8 cellular contexts compared by ENCODE assay signal in the genomic region with DNA sequence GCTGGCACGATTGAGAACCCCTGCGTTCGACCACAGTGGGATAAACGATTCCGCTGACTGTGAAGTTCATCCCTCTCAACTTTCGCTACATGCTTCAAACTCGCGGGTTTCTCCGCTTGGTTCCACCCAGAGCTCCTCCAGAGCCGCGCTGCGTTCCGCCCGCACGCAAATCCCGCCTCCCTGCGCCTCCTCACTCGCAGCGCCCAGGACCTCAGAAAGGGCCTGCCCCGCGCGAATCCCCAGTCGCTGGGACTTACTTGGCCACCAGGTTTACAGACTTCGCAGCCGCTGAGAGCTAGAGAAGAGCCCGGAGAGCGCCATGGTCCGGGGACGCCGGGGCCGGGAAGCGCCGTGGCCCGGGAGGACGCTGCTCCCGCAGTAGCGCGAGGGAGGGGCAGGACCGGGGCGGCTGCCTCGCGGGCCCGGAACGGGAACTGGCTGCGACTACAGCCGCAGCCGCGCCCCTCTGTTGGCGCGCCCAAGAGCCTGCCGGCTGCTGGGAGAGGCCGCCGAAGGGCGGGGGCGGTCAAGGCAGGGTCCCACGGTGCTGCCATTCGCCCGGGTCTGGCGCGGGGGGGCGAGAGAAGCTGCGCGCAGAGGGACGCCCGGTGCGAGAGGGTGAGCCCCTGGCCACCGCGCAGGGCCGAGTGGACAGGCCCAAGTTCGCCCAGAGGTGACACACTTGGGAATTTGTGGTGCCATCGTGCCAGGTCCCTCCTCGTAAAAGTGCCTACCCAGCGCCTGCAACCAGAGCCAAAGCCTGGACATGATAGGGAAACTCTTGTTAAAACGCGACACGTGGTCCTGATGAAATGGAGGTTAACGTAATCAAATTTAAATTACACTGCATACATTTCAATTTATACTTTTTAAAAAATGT. TPM values are rescaled to one million over a fixed set of nuclear protein-coding genes. Genes with fewer than 3 reads are reported as not detected.
A peak's percentile ranks its signal among the peaks of the same experiment; 100 is the strongest.
DNase-seq lines count a peak whose midpoint lies in the region; ATAC-seq and TF ChIP-seq lines count a peak whose summit lies in the region.

NOD1 (minus strand) TSS at position 436 of the 880 bp plus-strand sequence. CDS start 21,863 bp downstream, outside the sequence.

- H3K27me3 ChIP-seq in left lung: no peaks in the 10 kb centered on the region

- peaks cover 45% of the 10 kb centered on the region for H3K4me1 Mint-ChIP-seq in activated CD4-positive, alpha-beta T cell treated with anti-CD3 and anti-CD28 coated beads, Interleukin-2, amount 10 ng/mL, durations not matched to agents 7 days and 5 days
- peaks cover 49% of the 10 kb centered on the region for H3K4me1 Mint-ChIP-seq in dendritic cell treated with granulocyte-macrophage colony-stimulating factor and Interleukin-4, amounts not matched to agents 40 ng/mL and 50 ng/mL, for 4 days (ENCODE audit: low read depth)

- DNase-seq in AG08396 (ENCODE audit: low spot score) (peak; percentile 91), NCI-H345 treated with DMSO at 0.1 percent for 48 hours (lab: John Stamatoyannopoulos, UW; ENCODE audit: unreplicated experiment) (peak; percentile 57), left lung (peak; percentile 85 to 98)
- peak; percentile 78 for DNase-seq in activated CD4-positive, alpha-beta T cell treated with anti-CD3 and anti-CD28 coated beads, Interleukin-2, amount 10 ng/mL, durations not matched to agents 7 days and 5 days
- DNase-seq in stimulated activated CD4-positive, alpha-beta T cell treated with anti-CD3 and anti-CD28 coated beads, Interleukin-2, amount 100 ng/mL, for 48 hours: peak; percentile 61 to 62

- H3K36me3 ChIP-seq in left lung: no peaks in the 10 kb centered on the region

- peak within 1 kb of the TSS; percentile 93 for H3K4me3 Mint-ChIP-seq in activated CD4-positive, alpha-beta T cell treated with anti-CD3 and anti-CD28 coated beads, Interleukin-2, amount 10 ng/mL, durations not matched to agents 7 days and 5 days
- H3K4me3 Mint-ChIP-seq in dendritic cell treated with granulocyte-macrophage colony-stimulating factor and Interleukin-4, amounts not matched to agents 40 ng/mL and 50 ng/mL, for 4 days: peak within 1 kb of the TSS; percentile 91

- peak in 1 of 2 donors; percentile 25 for TF ChIP-seq CTCF in left lung (IDR thresholded peaks at IDR 0.05)

- H3K9me3 Mint-ChIP-seq in activated CD4-positive, alpha-beta T cell treated with anti-CD3 and anti-CD28 coated beads, Interleukin-2, amount 10 ng/mL, durations not matched to agents 7 days and 5 days: peaks cover 2% of the 10 kb centered on the region
- H3K9me3 Mint-ChIP-seq in dendritic cell treated with granulocyte-macrophage colony-stimulating factor and Interleukin-4, amounts not matched to agents 40 ng/mL and 50 ng/mL, for 4 days: no peaks in the 10 kb centered on the region

- peaks cover 42 to 54% of the 10 kb centered on the region in 2 donors for H3K4me1 ChIP-seq in left lung

- intact Hi-C loops in dendritic cell treated with granulocyte-macrophage colony-stimulating factor and Interleukin-4, amounts not matched to agents 40 ng/mL and 50 ng/mL, for 4 days (cut with micrococcal nuclease): no loop called here
- intact Hi-C loops in left lung (cut with DNase I): no loop called here

- peaks cover 31% of the 10 kb centered on the region for H3K36me3 Mint-ChIP-seq in activated CD4-positive, alpha-beta T cell treated with anti-CD3 and anti-CD28 coated beads, Interleukin-2, amount 10 ng/mL, durations not matched to agents 7 days and 5 days (ENCODE audit: low read depth)
- peaks cover 36% of the 10 kb centered on the region for H3K36me3 Mint-ChIP-seq in dendritic cell treated with granulocyte-macrophage colony-stimulating factor and Interleukin-4, amounts not matched to agents 40 ng/mL and 50 ng/mL, for 4 days (ENCODE audit: low read depth)

- H3K9me3 ChIP-seq in left lung: no peaks in the 10 kb centered on the region

- POLR2A ChIA-PET in activated CD4-positive, alpha-beta T cell treated with anti-CD3 and anti-CD28 coated beads, Interleukin-2, amount 10 ng/mL, durations not matched to agents 7 days and 5 days (lab: Charles Lee): interaction anchor here (0.7 kb wide), 1 partner anchor 135 kb away, joined by 3 read pairs; no protein-coding TSS in a partner anchor

- CTCF ChIA-PET in activated CD4-positive, alpha-beta T cell treated with anti-CD3 and anti-CD28 coated beads, Interleukin-2, amount 10 ng/mL, durations not matched to agents 7 days and 5 days (lab: Charles Lee): interaction anchor here (0.9 to 1.8 kb wide), 4 partner anchors 9 to 71 kb away, joined by 3 to 6 read pairs (median 4); no protein-coding TSS in a partner anchor

- peak; percentile 70 for ATAC-seq in GM18870 (IDR thresholded peaks at IDR 0.05; ENCODE audit: unreplicated experiment)
- peak; percentile 87 for ATAC-seq in HG03135 (IDR thresholded peaks at IDR 0.05; ENCODE audit: unreplicated experiment)
- peak; percentile 94 for ATAC-seq in left lung

- H3K27ac ChIP-seq in left lung: peak within 1 kb of the TSS; percentile 93 to 94

- peak within 1 kb of the TSS; percentile 93 for H3K27ac Mint-ChIP-seq in activated CD4-positive, alpha-beta T cell treated with anti-CD3 and anti-CD28 coated beads, Interleukin-2, amount 10 ng/mL, durations not matched to agents 7 days and 5 days
- H3K27ac Mint-ChIP-seq in dendritic cell treated with granulocyte-macrophage colony-stimulating factor and Interleukin-4, amounts not matched to agents 40 ng/mL and 50 ng/mL, for 4 days: peak within 1 kb of the TSS; percentile 94

- H3K27me3 Mint-ChIP-seq in activated CD4-positive, alpha-beta T cell treated with anti-CD3 and anti-CD28 coated beads, Interleukin-2, amount 10 ng/mL, durations not matched to agents 7 days and 5 days: no peaks in the 10 kb centered on the region
- no peaks in the 10 kb centered on the region for H3K27me3 Mint-ChIP-seq in dendritic cell treated with granulocyte-macrophage colony-stimulating factor and Interleukin-4, amounts not matched to agents 40 ng/mL and 50 ng/mL, for 4 days

- H3K4me3 ChIP-seq in left lung: peak within 1 kb of the TSS; percentile 53 to 66

RNA-seq across cellular contexts. Expression of gene NOD1, which starts in this region (rescaled TPM):
- total RNA-seq in activated CD4-positive, alpha-beta T cell treated with anti-CD3 and anti-CD28 coated beads, Interleukin-2, amount 10 ng/mL, durations not matched to agents 7 days and 5 days: 10 to 100 TPM; 17.0 to 21.1 TPM
- total RNA-seq in left lung: 10 to 100 TPM; 18.4 to 22.6 TPM

Comparison
In these comparisons a context has a peak if more than half of its experiments do, and no peak if none do; other contexts are left out.
1. Peak in every context shown above with its lines: DNase-seq, ATAC-seq, H3K4me3 ChIP-seq and H3K27ac ChIP-seq.